Comparison of ENCODE assay signal across 11 cellular contexts in the genomic region with DNA sequence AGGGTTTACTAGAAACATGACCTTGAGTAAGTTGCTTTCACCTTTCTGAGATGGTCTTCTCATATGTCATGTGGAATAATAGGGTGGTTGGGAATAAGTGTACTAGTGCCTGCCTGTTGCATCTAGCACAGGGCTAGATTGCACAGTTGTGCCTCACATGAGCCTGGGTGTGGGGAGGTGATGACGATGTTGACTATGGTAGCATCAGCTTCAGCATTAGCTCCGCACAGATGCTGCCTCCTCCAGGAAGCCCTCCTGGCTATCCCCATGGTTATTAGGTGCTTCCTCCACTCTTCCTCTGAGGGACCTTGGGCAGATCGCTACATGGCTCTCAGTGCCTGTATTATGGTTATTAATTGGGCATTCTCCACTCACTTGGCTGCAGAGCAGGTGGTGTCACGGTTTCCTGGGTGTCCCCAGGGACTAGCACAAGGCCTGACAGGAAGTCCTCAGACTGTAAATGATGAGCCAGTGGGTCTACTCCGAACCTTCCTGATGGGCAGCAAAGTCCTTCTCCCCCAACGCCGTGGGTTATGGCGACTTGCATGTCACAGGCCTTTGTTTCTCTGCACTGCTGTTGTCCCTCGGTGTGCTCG.
DNase-seq lines count a peak whose midpoint lies in the region; ATAC-seq and TF ChIP-seq lines count a peak whose summit lies in the region.
"Had no signal": no experiment of that assay in that cellular context is flagged by ENCODE, and none has a peak within 500 bp of the region (broad histone marks: within the 10 kb centered on the region; RNA-seq: fewer than 3 reads in every experiment).

No MANE protein-coding gene starts in this region.

- H3K4me2 ChIP-seq in BLaER1 = peak overlapping the region; percentile 81
- H3K4me2 ChIP-seq in OCI-LY7 (ENCODE audit: low read length) = peak overlapping the region; percentile 65

- H4K20me1 ChIP-seq in BLaER1 = peaks cover 13% of the 10 kb centered on the region; the same call in 1 of the 2 replicates
- H4K20me1 ChIP-seq in OCI-LY7 (ENCODE audit: insufficient read depth, low read length) = no peaks in the 10 kb centered on the region

- peak overlapping the region; percentile 60; the same call in 1 of the 2 replicates for H2AFZ ChIP-seq in OCI-LY7 (ENCODE audit: low read length)

- peak; percentile 43 for ATAC-seq in GM19324 (IDR thresholded peaks at IDR 0.05; ENCODE audit: low FRiP score, unreplicated experiment)
- ATAC-seq in HG02970 (IDR thresholded peaks at IDR 0.05; ENCODE audit: low FRiP score, unreplicated experiment) = peak; percentile 43
- ATAC-seq in left lobe of liver = no peak

- DNase-seq in OCI-LY7 (ENCODE audit: low spot score) (peak; percentile 87), left lobe of liver (ENCODE audit: low spot score) (no peak), NCI-H2196 treated with DMSO at 0.1 percent for 48 hours (lab: John Stamatoyannopoulos, UW; ENCODE audit: unreplicated experiment) (no peak), ascending aorta (ENCODE audit: low spot score in 2 of 2) (no peak)
- no peak for DNase-seq in stimulated activated CD4-positive, alpha-beta T cell treated with anti-CD3 and anti-CD28 coated beads, Interleukin-4, amount 100 ng/mL, for 24 hours
- DNase-seq: GOT3, NCI-H146 had no signal

- H3K36me3 ChIP-seq in BLaER1 = no peaks in the 10 kb centered on the region
- H3K36me3 ChIP-seq in OCI-LY7 (ENCODE audit: insufficient read depth, low read length) = no peaks in the 10 kb centered on the region
- peaks cover 0 to 6% of the 10 kb centered on the region in 2 donors for H3K36me3 ChIP-seq in ascending aorta
- H3K36me3 ChIP-seq: neutrophil had no signal

- BruUV-seq in OCI-LY7 (replicated peaks; lab: Mats Ljungman, UMichigan) = no TSS peak

- TF ChIP-seq CTCF in OCI-LY7 (conservative IDR thresholded peaks at IDR 0.05; ENCODE audit: low read length) (no peak), ascending aorta (IDR thresholded peaks at IDR 0.05) (no peak)

- H3K9me3 ChIP-seq in BLaER1 (no peaks in the 10 kb centered on the region), OCI-LY7 (ENCODE audit: low read length) (no peaks in the 10 kb centered on the region), ascending aorta (no peaks in the 10 kb centered on the region)
- H3K9me3 ChIP-seq: neutrophil had no signal

- POLR2A ChIA-PET in OCI-LY7 (lab: Charles Lee) = interaction anchor here (0.8 kb wide), 1 partner anchor 389 kb away, joined by 3 read pairs; no protein-coding TSS in a partner anchor

- intact Hi-C loops in OCI-LY7 (cut with micrococcal nuclease; ENCODE audit: unreplicated experiment) = loop anchor here (2.0 to 10.0 kb wide), 3 partner anchors 385 to 1207 kb away; a partner anchor contains a TSS
- intact Hi-C loops in ascending aorta (cut with DNase I) = no loop called here

- no peaks in the 10 kb centered on the region for H3K9me2 ChIP-seq in OCI-LY7 (ENCODE audit: insufficient read depth, low read length)

- H3K9ac ChIP-seq in BLaER1 = no peak overlapping the region

- H3K27me3 ChIP-seq in BLaER1 (no peaks in the 10 kb centered on the region), ascending aorta (no peaks in the 10 kb centered on the region)
- H3K27me3 ChIP-seq: neutrophil had no signal

- H3K79me2 ChIP-seq in OCI-LY7 (ENCODE audit: insufficient read depth, low read depth, low read length) = no peaks in the 10 kb centered on the region

- H3K4me3 ChIP-seq in BLaER1 (no peak overlapping the region), OCI-LY7 (ENCODE audit: low read depth, low read length, poor library complexity, severe bottlenecking) (peak overlapping the region; percentile 29), ascending aorta (no peak overlapping the region)

- H3K27ac ChIP-seq in BLaER1 (no peak overlapping the region), OCI-LY7 (ENCODE audit: low read depth, low read length, poor library complexity, severe bottlenecking) (peak overlapping the region; percentile 62), ascending aorta (no peak overlapping the region)
- H3K27ac ChIP-seq: neutrophil had no signal

- CTCF ChIA-PET in OCI-LY7 (lab: Charles Lee; ENCODE audit: unreplicated experiment) = interaction anchor here (1.7 kb wide), 1 partner anchor 13 kb away, joined by 8 read pairs; no protein-coding TSS in a partner anchor

- H3K4me1 ChIP-seq in BLaER1 (peaks cover 97% of the 10 kb centered on the region), OCI-LY7 (ENCODE audit: insufficient read depth, low read length, poor library complexity, severe bottlenecking) (peaks cover 75% of the 10 kb centered on the region), ascending aorta (peaks cover 0 to 11% of the 10 kb centered on the region in 2 donors)
